Comparison of ENCODE assay signal across 9 cellular contexts in the genomic region with DNA sequence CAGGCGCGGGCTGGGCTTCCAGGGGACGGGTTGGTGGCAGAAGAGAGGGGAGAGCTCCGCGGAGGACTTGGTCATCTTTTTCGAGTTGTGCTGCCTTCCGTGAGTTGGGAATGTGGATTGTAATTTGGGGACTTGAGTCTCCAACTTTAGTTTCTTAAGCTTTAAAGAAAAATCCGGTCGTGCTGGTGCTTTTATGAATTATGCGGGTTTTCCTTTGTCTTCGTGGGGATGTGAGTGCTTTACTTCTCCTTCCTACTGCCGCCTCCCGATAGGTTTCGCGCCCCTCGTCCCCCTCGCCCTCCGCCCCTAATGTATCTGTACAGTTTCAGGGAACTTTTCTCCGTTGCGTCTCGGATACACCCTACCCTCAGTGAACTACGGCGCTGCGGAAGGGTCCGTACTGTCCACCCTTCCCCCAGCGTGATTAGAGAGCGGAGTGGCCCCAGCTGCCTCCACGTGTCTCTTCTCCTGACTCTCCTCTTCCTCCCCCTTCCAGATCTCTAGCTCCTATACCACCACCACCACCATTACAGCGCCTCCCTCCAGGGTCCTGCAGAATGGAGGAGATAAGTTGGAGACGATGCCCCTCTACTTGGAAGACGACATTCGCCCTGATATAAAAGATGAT. TPM values are rescaled to one million over a fixed set of nuclear protein-coding genes. Genes with fewer than 3 reads are reported as not detected.
A peak's percentile ranks its signal among the peaks of the same experiment; 100 is the strongest.
DNase-seq lines count a peak whose midpoint lies in the region; ATAC-seq and TF ChIP-seq lines count a peak whose summit lies in the region.
"Had no signal": no experiment of that assay in that cellular context is flagged by ENCODE, and none has a peak within 500 bp of the region (broad histone marks: within the 10 kb centered on the region; RNA-seq: fewer than 3 reads in every experiment).

No MANE protein-coding gene starts in this region.

- H3K9ac ChIP-seq in BLaER1 (peak overlapping the region; percentile 97), HCT116 (ENCODE audit: low read length) (peak overlapping the region; percentile 84), skeletal muscle satellite cell (ENCODE audit: low read depth, low read length) (peak overlapping the region; percentile 79)

- POLR2A ChIA-PET in HCT116 (lab: Charles Lee), result interaction anchor here (1.0 to 4.5 kb wide), 5 partner anchors 12 to 26 kb away, joined by 3 to 52 read pairs (median 5); no protein-coding TSS in a partner anchor
- POLR2A ChIA-PET in activated CD8-positive, alpha-beta T cell treated with anti-CD3 and anti-CD28 coated beads, Interleukin-2, amount 10 ng/mL, durations not matched to agents 7 days and 5 days (lab: Charles Lee), result interaction anchor here (1.0 to 5.8 kb wide), 6 partner anchors 16 to 162 kb away, joined by 3 to 43 read pairs (median 14); a partner anchor contains a TSS

- BruUV-seq in HCT116 (replicated peaks; lab: Mats Ljungman, UMichigan), result TSS peak; percentile 50

- H3K9me2 ChIP-seq in HCT116 (ENCODE audit: insufficient read depth), result no peaks in the 10 kb centered on the region

- TF ChIP-seq POLR2A in HCT116 (IDR thresholded peaks at IDR 0.05; ENCODE audit: borderline replicate concordance, extremely low read depth, insufficient read depth, insufficient read length), result no peak

- H3K4me1 ChIP-seq in BLaER1 (peaks cover 56% of the 10 kb centered on the region), HCT116 (ENCODE audit: control insufficient read depth in 1 of 2, insufficient read depth in 2 of 2, low read length in 2 of 2) (peaks cover 41 to 47% of the 10 kb centered on the region in 2 experiments), left ventricle myocardium inferior (peaks cover 22% of the 10 kb centered on the region), skeletal muscle satellite cell (ENCODE audit: control insufficient read depth, insufficient read depth, low read length) (peaks cover 31% of the 10 kb centered on the region)

- peaks cover 69% of the 10 kb centered on the region for H3K4me1 Mint-ChIP-seq in activated CD8-positive, alpha-beta T cell treated with anti-CD3 and anti-CD28 coated beads, Interleukin-2, amount 10 ng/mL, durations not matched to agents 7 days and 5 days (ENCODE audit: low read depth)

- H3K27ac Mint-ChIP-seq in activated CD8-positive, alpha-beta T cell treated with anti-CD3 and anti-CD28 coated beads, Interleukin-2, amount 10 ng/mL, durations not matched to agents 7 days and 5 days, result peak overlapping the region; percentile 90

- DNase-seq in HCT116 (ENCODE audit: low read depth, low spot score) (no peak), left ventricle myocardium inferior (no peak), SW480 (ENCODE audit: low spot score) (no peak), T-helper 9 cell (no peak)
- no peak for DNase-seq in activated CD8-positive, alpha-beta T cell treated with anti-CD3 and anti-CD28 coated beads, Interleukin-2, amount 10 ng/mL, durations not matched to agents 7 days and 5 days

- ATAC-seq in HCT116, result peak; percentile 1; the same call in 1 of the 2 replicates
- no peak for ATAC-seq in activated CD8-positive, alpha-beta T cell treated with anti-CD3 and anti-CD28 coated beads, Interleukin-2, amount 10 ng/mL, durations not matched to agents 7 days and 5 days
- ATAC-seq in HG03378 (IDR thresholded peaks at IDR 0.05; ENCODE audit: unreplicated experiment), result no peak

- H3K9me3 ChIP-seq in BLaER1 (no peaks in the 10 kb centered on the region), HCT116 (ENCODE audit: control insufficient read depth in 1 of 2, insufficient read depth in 1 of 2, low read depth in 1 of 2, low read length in 2 of 2) (no peaks in the 10 kb centered on the region), left ventricle myocardium inferior (replicated peaks) (no peaks in the 10 kb centered on the region), skeletal muscle satellite cell (replicated peaks; ENCODE audit: low read length) (no peaks in the 10 kb centered on the region)

- H3K27me3 ChIP-seq in BLaER1 (no peaks in the 10 kb centered on the region), HCT116 (ENCODE audit: insufficient read depth, low read length) (no peaks in the 10 kb centered on the region), left ventricle myocardium inferior (ENCODE audit: low read depth) (peaks cover 72% of the 10 kb centered on the region), skeletal muscle satellite cell (ENCODE audit: control insufficient read depth, insufficient read depth, low read length) (no peaks in the 10 kb centered on the region)

- no peak for TF ChIP-seq RAD21 in HCT116 (IDR thresholded peaks at IDR 0.05; ENCODE audit: low read depth)

- intact Hi-C loops in HCT116 (cut with micrococcal nuclease) (loop anchor here (10.0 kb wide), 1 partner anchor 667 kb away; no protein-coding TSS in a partner anchor), left ventricle myocardium inferior (cut with micrococcal nuclease) (no loop called here)

- H2AFZ ChIP-seq in HCT116 (ENCODE audit: low read depth, low read length, poor library complexity, severe bottlenecking), result no peak overlapping the region

- CTCF ChIA-PET in HCT116 (lab: Charles Lee), result interaction anchor here (1.1 to 2.6 kb wide), 5 partner anchors 14 to 171 kb away, joined by 3 to 21 read pairs (median 5); no protein-coding TSS in a partner anchor
- CTCF ChIA-PET in activated CD8-positive, alpha-beta T cell treated with anti-CD3 and anti-CD28 coated beads, Interleukin-2, amount 10 ng/mL, durations not matched to agents 7 days and 5 days (lab: Charles Lee), result interaction anchor here (1.0 to 24.9 kb wide), 9 partner anchors 9 to 192 kb away, joined by 3 to 311 read pairs (median 17); a partner anchor contains a TSS

- H3K36me3 ChIP-seq in BLaER1 (peaks cover 45% of the 10 kb centered on the region), HCT116 (ENCODE audit: control insufficient read depth in 1 of 2, insufficient read depth in 2 of 2, low read length in 2 of 2) (peaks cover 44 to 47% of the 10 kb centered on the region in 2 experiments), left ventricle myocardium inferior (no peaks in the 10 kb centered on the region), skeletal muscle satellite cell (ENCODE audit: insufficient read depth, low read length) (peaks cover 36% of the 10 kb centered on the region)

- no peaks in the 10 kb centered on the region for H3K9me3 Mint-ChIP-seq in activated CD8-positive, alpha-beta T cell treated with anti-CD3 and anti-CD28 coated beads, Interleukin-2, amount 10 ng/mL, durations not matched to agents 7 days and 5 days (ENCODE audit: insufficient read depth)

- H3K36me3 Mint-ChIP-seq in activated CD8-positive, alpha-beta T cell treated with anti-CD3 and anti-CD28 coated beads, Interleukin-2, amount 10 ng/mL, durations not matched to agents 7 days and 5 days (ENCODE audit: low read depth), result peaks cover 51% of the 10 kb centered on the region

- TF ChIP-seq CTCF in HCT116 (IDR thresholded peaks at IDR 0.05 in 2 of 3, conservative IDR thresholded peaks at IDR 0.05 in 1 of 3; ENCODE audit: borderline replicate concordance in 1 of 3, insufficient read depth in 1 of 3, low read depth in 2 of 3, low read length in 2 of 3) (no peak), left ventricle myocardium inferior (IDR thresholded peaks at IDR 0.05; ENCODE audit: borderline replicate concordance) (no peak)

- H3K27ac ChIP-seq in BLaER1 (peak overlapping the region; percentile 93), HCT116 (ENCODE audit: low read depth, low read length) (peak overlapping the region; percentile 96), left ventricle myocardium inferior (replicated peaks) (no peak overlapping the region)

- peaks cover 57% of the 10 kb centered on the region for H3K79me2 ChIP-seq in HCT116 (ENCODE audit: insufficient read depth, low read length)

- peak overlapping the region; percentile 95 for H3K4me3 ChIP-seq in BLaER1
- peak overlapping the region; percentile 92 for H3K4me3 ChIP-seq in HCT116 (replicated peaks in 1 of 2; ENCODE audit: low read depth in 1 of 2, low read length in 2 of 2)
- H3K4me3 ChIP-seq in left ventricle myocardium inferior, result peak overlapping the region; percentile 69
- peak overlapping the region; percentile 92 for H3K4me3 ChIP-seq in skeletal muscle satellite cell (ENCODE audit: low read length)

- H4K20me1 ChIP-seq in BLaER1, result peaks cover 47% of the 10 kb centered on the region
- no peaks in the 10 kb centered on the region for H4K20me1 ChIP-seq in HCT116 (ENCODE audit: insufficient read depth)

- H3K4me3 Mint-ChIP-seq in activated CD8-positive, alpha-beta T cell treated with anti-CD3 and anti-CD28 coated beads, Interleukin-2, amount 10 ng/mL, durations not matched to agents 7 days and 5 days, result peak overlapping the region; percentile 96

- RAD21 ChIA-PET in HCT116 (lab: Charles Lee; ENCODE audit: low non-redundant PET in 1 of 2, low total read pairs in 2 of 2, uncharacterized antibody in 2 of 2, unreplicated experiment in 2 of 2), result interaction anchor here (1.0 to 2.7 kb wide), 3 partner anchors 23 to 26 kb away, joined by 14 to 16 read pairs (median 14); no protein-coding TSS in a partner anchor

- H3K4me2 ChIP-seq in BLaER1 (peak overlapping the region; percentile 97), HCT116 (ENCODE audit: low read length) (peak overlapping the region; percentile 95), skeletal muscle satellite cell (ENCODE audit: low read length) (peak overlapping the region; percentile 89)

- no peaks in the 10 kb centered on the region for H3K27me3 Mint-ChIP-seq in activated CD8-positive, alpha-beta T cell treated with anti-CD3 and anti-CD28 coated beads, Interleukin-2, amount 10 ng/mL, durations not matched to agents 7 days and 5 days (ENCODE audit: low read depth)

TF ChIP-seq in HCT116, 20 proteins besides CTCF, POLR2A, EP300 and RAD21:
- TF ChIP-seq CEBPB (IDR thresholded peaks at IDR 0.05; ENCODE audit: low read depth) (no peak), POLR2AphosphoS5 (IDR thresholded peaks at IDR 0.05; ENCODE audit: low read depth, low read length) (0 out of 2 replicates have a peak, but pooled peaks have one; percentile 13), ZFX (IDR thresholded peaks at IDR 0.05) (no peak), SP1 (IDR thresholded peaks at IDR 0.05; ENCODE audit: low read depth) (no peak)

RNA-seq across cellular contexts. Expression of a gene that starts 0.6 kb away (rescaled TPM):
- total RNA-seq in HCT116 (2021; ENCODE audit: unreplicated experiment) (652 TPM), left ventricle myocardium inferior (4.8 TPM)
- 312 and 348 TPM in 2 replicates for polyA plus RNA-seq in HCT116 (2012)
- total RNA-seq in activated CD8-positive, alpha-beta T cell treated with anti-CD3 and anti-CD28 coated beads, Interleukin-2, amount 10 ng/mL, durations not matched to agents 7 days and 5 days, result 100 to 1,000 TPM; 239 to 240 TPM
- total RNA-seq in skeletal muscle satellite cell (2012; rRNA removed), result 170 and 467 TPM in 2 replicates

RNA-seq across cellular contexts. Expression of a gene that starts 17.7 kb away (rescaled TPM):
- total RNA-seq in HCT116 (2021; ENCODE audit: unreplicated experiment) (0.17 TPM), left ventricle myocardium inferior (not detected)
- polyA plus RNA-seq in HCT116 (2012), result 0.09 and 0.15 TPM in 2 replicates
- total RNA-seq in activated CD8-positive, alpha-beta T cell treated with anti-CD3 and anti-CD28 coated beads, Interleukin-2, amount 10 ng/mL, durations not matched to agents 7 days and 5 days, result under 1 TPM; 0.10 to 0.68 TPM
- not detected in 2 replicates for total RNA-seq in skeletal muscle satellite cell (2012; rRNA removed)
- total RNA-seq: HT1080 had no signal

Comparison
In these comparisons a context has a peak if more than half of its experiments do, and no peak if none do; other contexts are left out.
1. RNA of a gene that starts 0.6 kb away (total RNA-seq): 652 TPM in HCT116 (single experiment) and 239 to 240 TPM in activated CD8-positive, alpha-beta T cell treated with anti-CD3 and anti-CD28 coated beads, Interleukin-2, amount 10 ng/mL, durations not matched to agents 7 days and 5 days; 4.8 TPM in left ventricle myocardium inferior (single experiment); every median in the first group is over 10 times any median in the second.
2. Peak in every context shown above with its lines, with median percentiles within 50 percentile points of each other: H3K4me2 ChIP-seq, H3K4me3 ChIP-seq and H3K9ac ChIP-seq.